ENCODE assay signal across 1 cellular context in the genomic region with DNA sequence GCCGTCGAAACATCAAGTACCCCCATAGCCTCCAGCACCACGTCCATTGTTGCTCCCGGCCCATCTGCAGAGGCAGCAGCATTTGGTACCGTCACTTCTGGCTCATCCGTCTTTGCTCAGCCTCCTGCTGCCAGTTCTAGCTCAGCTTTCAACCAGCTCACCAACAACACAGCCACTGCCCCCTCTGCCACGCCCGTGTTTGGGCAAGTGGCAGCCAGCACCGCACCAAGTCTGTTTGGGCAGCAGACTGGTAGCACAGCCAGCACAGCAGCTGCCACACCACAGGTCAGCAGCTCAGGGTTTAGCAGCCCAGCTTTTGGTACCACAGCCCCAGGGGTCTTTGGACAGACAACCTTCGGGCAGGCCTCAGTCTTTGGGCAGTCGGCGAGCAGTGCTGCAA.
TF ChIP-seq lines count a peak whose summit lies in the region.

No MANE protein-coding gene starts in this region.

TF ChIP-seq in HepG2, 621 proteins besides CTCF, POLR2A, EP300 and RAD21 (continued from another document):
- TF ChIP-seq, protein P1, sequence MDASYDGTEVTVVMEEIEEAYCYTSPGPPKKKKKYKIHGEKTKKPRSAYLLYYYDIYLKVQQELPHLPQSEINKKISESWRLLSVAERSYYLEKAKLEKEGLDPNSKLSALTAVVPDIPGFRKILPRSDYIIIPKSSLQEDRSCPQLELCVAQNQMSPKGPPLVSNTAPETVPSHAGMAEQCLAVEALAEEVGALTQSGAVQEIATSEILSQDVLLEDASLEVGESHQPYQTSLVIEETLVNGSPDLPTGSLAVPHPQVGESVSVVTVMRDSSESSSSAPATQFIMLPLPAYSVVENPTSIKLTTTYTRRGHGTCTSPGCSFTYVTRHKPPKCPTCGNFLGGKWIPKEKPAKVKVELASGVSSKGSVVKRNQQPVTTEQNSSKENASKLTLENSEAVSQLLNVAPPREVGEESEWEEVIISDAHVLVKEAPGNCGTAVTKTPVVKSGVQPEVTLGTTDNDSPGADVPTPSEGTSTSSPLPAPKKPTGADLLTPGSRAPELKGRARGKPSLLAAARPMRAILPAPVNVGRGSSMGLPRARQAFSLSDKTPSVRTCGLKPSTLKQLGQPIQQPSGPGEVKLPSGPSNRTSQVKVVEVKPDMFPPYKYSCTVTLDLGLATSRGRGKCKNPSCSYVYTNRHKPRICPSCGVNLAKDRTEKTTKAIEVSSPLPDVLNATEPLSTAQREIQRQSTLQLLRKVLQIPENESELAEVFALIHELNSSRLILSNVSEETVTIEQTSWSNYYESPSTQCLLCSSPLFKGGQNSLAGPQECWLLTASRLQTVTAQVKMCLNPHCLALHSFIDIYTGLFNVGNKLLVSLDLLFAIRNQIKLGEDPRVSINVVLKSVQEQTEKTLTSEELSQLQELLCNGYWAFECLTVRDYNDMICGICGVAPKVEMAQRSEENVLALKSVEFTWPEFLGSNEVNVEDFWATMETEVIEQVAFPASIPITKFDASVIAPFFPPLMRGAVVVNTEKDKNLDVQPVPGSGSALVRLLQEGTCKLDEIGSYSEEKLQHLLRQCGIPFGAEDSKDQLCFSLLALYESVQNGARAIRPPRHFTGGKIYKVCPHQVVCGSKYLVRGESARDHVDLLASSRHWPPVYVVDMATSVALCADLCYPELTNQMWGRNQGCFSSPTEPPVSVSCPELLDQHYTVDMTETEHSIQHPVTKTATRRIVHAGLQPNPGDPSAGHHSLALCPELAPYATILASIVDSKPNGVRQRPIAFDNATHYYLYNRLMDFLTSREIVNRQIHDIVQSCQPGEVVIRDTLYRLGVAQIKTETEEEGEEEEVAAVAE (CRISPR knock-in tag; IDR thresholded peaks at IDR 0.05; ENCODE audit: borderline replicate concordance), result no peak
- TF ChIP-seq SETDB1 (CRISPR knock-in tag; IDR thresholded peaks at IDR 0.05; ENCODE audit: borderline replicate concordance) (no peak), PRPF4 (IDR thresholded peaks at IDR 0.05; ENCODE audit: low read depth, low read length, poor library complexity, severe bottlenecking) (no peak), AGO2 (optimal IDR thresholded peaks at IDR 0.05; ENCODE audit: low read depth, low read length) (peak; percentile 51)
